8 cellular contexts compared by ENCODE assay signal in genomic region chr2:100427627-100428258, GRCh38. TPM values are rescaled to one million over a fixed set of nuclear protein-coding genes. Genes with fewer than 3 reads are reported as not detected.
DNase-seq lines count a peak whose midpoint lies in the region; ATAC-seq and TF ChIP-seq lines count a peak whose summit lies in the region.

No MANE protein-coding gene starts in this region.

- no peak overlapping the region for H3K4me3 Mint-ChIP-seq in stimulated activated effector memory CD8-positive, alpha-beta T cell treated with anti-CD3 and anti-CD28 coated beads, Interleukin-12 subunit alpha, Interleukin-12 subunit beta, amount 100 ng/mL, for 72 hours

- H3K9me3 ChIP-seq in mucosa of descending colon: no peaks in the 10 kb centered on the region

- peak; percentile 53 for TF ChIP-seq CTCF in GM12872 (IDR thresholded peaks at IDR 0.05; ENCODE audit: insufficient read depth, low read depth, low read length)
- TF ChIP-seq CTCF in dorsolateral prefrontal cortex (IDR thresholded peaks at IDR 0.05 in 54 of 56, conservative IDR thresholded peaks at IDR 0.05 in 2 of 56; ENCODE audit: low read depth in 1 of 56, partially characterized antibody in 56 of 56): peak; percentile 21 to 71 (median 61)
- peak; percentile 15 for TF ChIP-seq CTCF in mucosa of descending colon (IDR thresholded peaks at IDR 0.05)

- no peaks in the 10 kb centered on the region for H3K36me3 ChIP-seq in mucosa of descending colon (ENCODE audit: low read depth)

- peaks cover 6% of the 10 kb centered on the region for H3K4me1 Mint-ChIP-seq in stimulated activated effector memory CD8-positive, alpha-beta T cell treated with anti-CD3 and anti-CD28 coated beads, Interleukin-12 subunit alpha, Interleukin-12 subunit beta, amount 100 ng/mL, for 72 hours

- DNase-seq in NCI-H1092 (lab: John Stamatoyannopoulos, UW) (peak; percentile 49), dorsolateral prefrontal cortex (peak; percentile 44 to 85 (median 74)), mucosa of descending colon (peak in 2 of 3 donors; percentile 58 to 84)
- DNase-seq in activated CD4-positive, alpha-beta T cell treated with anti-CD3 and anti-CD28 coated beads, Interleukin-2, amount 50 U/mL, for 4 hours: peak; percentile 69 to 73
- peak; percentile 42 to 79 for DNase-seq in stimulated activated effector memory CD8-positive, alpha-beta T cell treated with anti-CD3 and anti-CD28 coated beads, Interleukin-12 subunit alpha, Interleukin-12 subunit beta, amount 100 ng/mL, for 72 hours (ENCODE audit: low spot score in 2 of 2)

- peak overlapping the region in 12 of 59 donors; percentile 0 to 85 (median 38) for H3K27ac ChIP-seq in dorsolateral prefrontal cortex

- H3K27me3 ChIP-seq in dorsolateral prefrontal cortex: no peaks in the 10 kb centered on the region

- no peaks in the 10 kb centered on the region for H3K36me3 Mint-ChIP-seq in stimulated activated effector memory CD8-positive, alpha-beta T cell treated with anti-CD3 and anti-CD28 coated beads, Interleukin-12 subunit alpha, Interleukin-12 subunit beta, amount 100 ng/mL, for 72 hours

- peak; percentile 64 for ATAC-seq in mucosa of descending colon
- peak; percentile 69 for ATAC-seq in stimulated activated effector memory CD8-positive, alpha-beta T cell treated with anti-CD3 and anti-CD28 coated beads, Interleukin-12 subunit alpha, Interleukin-12 subunit beta, amount 100 ng/mL, for 72 hours
- ATAC-seq in HG03469 (IDR thresholded peaks at IDR 0.05; ENCODE audit: unreplicated experiment): no peak
- no peak for ATAC-seq in HG02840 (IDR thresholded peaks at IDR 0.05; ENCODE audit: low FRiP score, unreplicated experiment)

- no peak overlapping the region for H3K27ac Mint-ChIP-seq in stimulated activated effector memory CD8-positive, alpha-beta T cell treated with anti-CD3 and anti-CD28 coated beads, Interleukin-12 subunit alpha, Interleukin-12 subunit beta, amount 100 ng/mL, for 72 hours

- intact Hi-C loops in dorsolateral prefrontal cortex (cut with DNase I): loop anchor here in 1 of 2 donors (10.0 kb wide), 1 partner anchor 557 kb away; no protein-coding TSS in a partner anchor
- intact Hi-C loops in mucosa of descending colon (cut with DNase I, micrococcal nuclease): no loop called here

- H3K4me3 ChIP-seq in dorsolateral prefrontal cortex (no peak overlapping the region), mucosa of descending colon (no peak overlapping the region)

- H3K9me3 Mint-ChIP-seq in stimulated activated effector memory CD8-positive, alpha-beta T cell treated with anti-CD3 and anti-CD28 coated beads, Interleukin-12 subunit alpha, Interleukin-12 subunit beta, amount 100 ng/mL, for 72 hours: no peaks in the 10 kb centered on the region

- no peaks in the 10 kb centered on the region for H3K4me1 ChIP-seq in mucosa of descending colon (ENCODE audit: low read depth)

RNA-seq across cellular contexts. Expression of gene CHST10, which starts 10.3 kb away (rescaled TPM):
- total RNA-seq in dorsolateral prefrontal cortex (10 to 100 TPM; 21.5 to 67.4 (median 43.3) TPM), mucosa of descending colon (1 to 10 TPM in 1 of 3 donors, under 1 TPM in 2; 0.78 to 9.8 (median 0.87) TPM)

RNA-seq across cellular contexts. Expression of gene NMS, which starts 42.5 kb away (rescaled TPM):
- total RNA-seq in dorsolateral prefrontal cortex: 1 to 10 TPM in 1 of 120 experiments, not detected in 119; 1.4 TPM
- total RNA-seq in mucosa of descending colon: not detected

Comparison
In these comparisons a context has a peak if more than half of its experiments do, and no peak if none do; other contexts are left out.
1. ATAC-seq: peak in mucosa of descending colon (single experiment) and stimulated activated effector memory CD8-positive, alpha-beta T cell treated with anti-CD3 and anti-CD28 coated beads, Interleukin-12 subunit alpha, Interleukin-12 subunit beta, amount 100 ng/mL, for 72 hours (single experiment); none in HG03469 (single experiment) and HG02840 (single experiment).
2. Peak in every context shown above with its lines, with median percentiles within 50 percentile points of each other: CTCF ChIP-seq and DNase-seq.